Comparison of ENCODE assay signal across 20 cellular contexts in genomic region chr4:123849495-123849894, GRCh38.
DNase-seq lines count a peak whose midpoint lies in the region; ATAC-seq and TF ChIP-seq lines count a peak whose summit lies in the region.
"Had no signal": no experiment of that assay in that cellular context is flagged by ENCODE, and none has a peak within 500 bp of the region (broad histone marks: within the 10 kb centered on the region; RNA-seq: fewer than 3 reads in every experiment).

No MANE protein-coding gene starts in this region.

- no peak for TF ChIP-seq POLR2A in gastroesophageal sphincter (IDR thresholded peaks at IDR 0.05)

- no peak overlapping the region for H3K9ac ChIP-seq in skeletal muscle tissue (ENCODE audit: low read depth in 1 of 3, low read length in 3 of 3)

- peaks cover 0 to 13% (median 0%) of the 10 kb centered on the region in 11 donors for H3K9me3 ChIP-seq in heart right ventricle
- H3K9me3 ChIP-seq in gastroesophageal sphincter: peaks cover 0 to 3% (median 0%) of the 10 kb centered on the region in 3 donors
- H3K9me3 ChIP-seq in skeletal muscle tissue (ENCODE audit: control insufficient read depth in 3 of 3, low read length in 3 of 3): no peaks in the 10 kb centered on the region

- WGBS in heart right ventricle, 2 donors: 84 to 93% methylated on average over 1 of the region's 1 CpG
- 60 to 90% methylated on average over 1 of the region's 1 CpG for WGBS in gastroesophageal sphincter (ENCODE audit: low coverage in 1 of 2), 2 donors

- DNase-seq in DMS153 (lab: John Stamatoyannopoulos, UW) (peak; percentile 27), DMS153 treated with DMSO at 0.1 percent for 48 hours (lab: John Stamatoyannopoulos, UW; ENCODE audit: unreplicated experiment) (no peak), heart right ventricle (no peak), left cardiac atrium (no peak)
- DNase-seq: AML-193, DND-41, H7, HFFc6, NCI-H1436, NCI-H1930, NCI-H2171, NCI-H69 had no signal

- H3K27ac ChIP-seq in heart right ventricle: peak overlapping the region in 6 of 10 donors; percentile 11 to 57 (median 44)
- peak overlapping the region in 3 of 4 donors; percentile 3 to 41 (median 29) for H3K27ac ChIP-seq in gastroesophageal sphincter
- peak overlapping the region; percentile 0 for H3K27ac ChIP-seq in skeletal muscle tissue (ENCODE audit: low read depth, low read length)
- H3K27ac ChIP-seq: 22Rv1, C4-2B, RWPE1 had no signal

- no peak overlapping the region for H3K4me3 ChIP-seq in heart right ventricle
- H3K4me3 ChIP-seq in gastroesophageal sphincter: no peak overlapping the region
- no peak overlapping the region for H3K4me3 ChIP-seq in skeletal muscle tissue (ENCODE audit: low read length in 3 of 3)
- H3K4me3 ChIP-seq: K562 had no signal

- H3K27me3 ChIP-seq in heart right ventricle (no peaks in the 10 kb centered on the region), gastroesophageal sphincter (no peaks in the 10 kb centered on the region), skeletal muscle tissue (ENCODE audit: control insufficient read depth in 3 of 3, insufficient read depth in 3 of 3, low read length in 3 of 3) (no peaks in the 10 kb centered on the region)

- H3K36me3 ChIP-seq in heart right ventricle (no peaks in the 10 kb centered on the region), gastroesophageal sphincter (no peaks in the 10 kb centered on the region), skeletal muscle tissue (ENCODE audit: control insufficient read depth in 3 of 3, insufficient read depth in 3 of 3, low read length in 3 of 3) (no peaks in the 10 kb centered on the region)

- TF ChIP-seq EP300 in gastroesophageal sphincter (IDR thresholded peaks at IDR 0.05): no peak

- TF ChIP-seq CTCF in heart right ventricle (IDR thresholded peaks at IDR 0.05): no peak
- TF ChIP-seq CTCF in gastroesophageal sphincter (IDR thresholded peaks at IDR 0.05): no peak

- peaks cover 0 to 22% (median 1%) of the 10 kb centered on the region in 9 donors for H3K4me1 ChIP-seq in heart right ventricle
- H3K4me1 ChIP-seq in gastroesophageal sphincter: no peaks in the 10 kb centered on the region
- H3K4me1 ChIP-seq in skeletal muscle tissue (ENCODE audit: control insufficient read depth in 3 of 3, insufficient read depth in 3 of 3, low read length in 3 of 3): no peaks in the 10 kb centered on the region

- ATAC-seq in heart right ventricle (no peak), left cardiac atrium (no peak), gastroesophageal sphincter (no peak), GM18867 (IDR thresholded peaks at IDR 0.05; ENCODE audit: unreplicated experiment) (no peak), HG03565 (IDR thresholded peaks at IDR 0.05; ENCODE audit: unreplicated experiment) (no peak)
- ATAC-seq: K562 had no signal

- intact Hi-C loops in heart right ventricle (cut with DNase I): loop anchor here in 1 of 10 donors (5.0 to 10.0 kb wide), 2 partner anchors 38 to 285 kb away; no protein-coding TSS in a partner anchor
- intact Hi-C loops in left cardiac atrium (cut with DNase I): loop anchor here in 1 of 2 donors (10.0 kb wide), 1 partner anchor 245 kb away; no protein-coding TSS in a partner anchor
